In the genomic region with DNA sequence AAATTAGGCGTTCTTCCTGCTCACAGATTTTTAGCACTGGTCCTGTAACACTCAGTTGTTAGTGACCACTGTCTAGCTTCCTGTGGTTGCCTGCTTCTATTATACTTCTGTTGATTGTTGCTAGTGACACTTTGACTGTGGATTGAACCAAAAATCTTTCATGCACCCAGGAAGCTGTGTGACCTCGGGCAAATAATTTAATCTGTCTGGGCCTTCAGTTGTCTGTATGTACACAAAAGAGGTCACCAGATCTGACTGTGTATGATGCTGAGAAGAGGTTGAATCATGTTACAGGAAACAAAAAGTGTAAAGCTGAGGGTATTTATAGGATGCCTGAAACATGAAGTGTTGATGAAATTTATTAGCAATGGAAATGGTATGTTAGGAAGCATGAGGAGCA, we compare ENCODE assay signal across 12 cellular contexts. TPM values are rescaled to one million over a fixed set of nuclear protein-coding genes. Genes with fewer than 3 reads are reported as not detected.
DNase-seq lines count a peak whose midpoint lies in the region; ATAC-seq, FAIRE-seq and TF ChIP-seq lines count a peak whose summit lies in the region.
"Had no signal": no experiment of that assay in that cellular context is flagged by ENCODE, and none has a peak within 500 bp of the region (broad histone marks: within the 10 kb centered on the region; RNA-seq: fewer than 3 reads in every experiment).

No MANE protein-coding gene starts in this region.

- H3K4me1 Mint-ChIP-seq in CD4-positive, alpha-beta T cell (ENCODE audit: low read depth): peaks cover 92% of the 10 kb centered on the region
- H3K4me1 Mint-ChIP-seq in osteocyte (ENCODE audit: unreplicated experiment): peaks cover 8% of the 10 kb centered on the region

- 27% methylated on average over 2 of the region's 2 CpGs; no CpG with 5 or more reads in 1 of the 2 experiments for WGBS in IMR-90 (ENCODE audit: extremely low coverage in 2 of 2, insufficient read length in 1 of 2), 2 experiments
- 61 to 69% methylated on average over 2 of the region's 2 CpGs for WGBS in pancreas, 2 donors

- H3K9ac ChIP-seq in IMR-90 (ENCODE audit: low read depth, low read length): no peak overlapping the region
- H3K9ac ChIP-seq: BLaER1 treated with 17β-estradiol and CSF1 and Interleukin-3, amounts not matched to agents 10 nM and 100 nM; parathyroid adenoma had no signal

- no peaks in the 10 kb centered on the region for H3K27me3 ChIP-seq in CD4-positive, alpha-beta T cell (ENCODE audit: control insufficient read depth, insufficient read depth, low read length)
- H3K27me3 ChIP-seq in IMR-90 (ENCODE audit: control insufficient read depth, insufficient read depth, low read length) (peaks cover 4% of the 10 kb centered on the region), PC-9 (ENCODE audit: insufficient read depth, low read depth) (no peaks in the 10 kb centered on the region), pancreas (no peaks in the 10 kb centered on the region)
- H3K27me3 ChIP-seq: BLaER1 treated with 17β-estradiol and CSF1 and Interleukin-3, amounts not matched to agents 10 nM and 100 nM had no signal

- peak; percentile 38 for ATAC-seq in CD4-positive, alpha-beta T cell (ENCODE audit: poor library complexity)
- ATAC-seq in IMR-90 (ENCODE audit: low read depth) (peak; percentile 42), pancreas (no peak)

- no peaks in the 10 kb centered on the region for H3K79me1 ChIP-seq in IMR-90 (ENCODE audit: low read depth in 1 of 2, low read length in 2 of 2)

- no peak overlapping the region for H3K14ac ChIP-seq in IMR-90 (replicated peaks; ENCODE audit: low read depth, low read length)

- H2BK20ac ChIP-seq in IMR-90 (ENCODE audit: low read depth, low read length): no peak overlapping the region

- FAIRE-seq in GM19239 (lab: Jason Lieb, UNC): peak; percentile 73
- no peak for FAIRE-seq in pancreas (lab: Jason Lieb, UNC)
- FAIRE-seq: RCC 7860 had no signal

- H3K27me3 Mint-ChIP-seq in CD4-positive, alpha-beta T cell: no peaks in the 10 kb centered on the region
- no peaks in the 10 kb centered on the region for H3K27me3 Mint-ChIP-seq in osteocyte (ENCODE audit: unreplicated experiment)

- no peaks in the 10 kb centered on the region for H3K9me3 ChIP-seq in CD4-positive, alpha-beta T cell (ENCODE audit: control insufficient read depth, low read length)
- H3K9me3 ChIP-seq in IMR-90 (ENCODE audit: control insufficient read depth, insufficient read depth, low read length) (no peaks in the 10 kb centered on the region), PC-9 (ENCODE audit: insufficient read depth, low read depth) (no peaks in the 10 kb centered on the region), pancreas (no peaks in the 10 kb centered on the region)

- peak overlapping the region; percentile 29 for H3K27ac ChIP-seq in CD4-positive, alpha-beta T cell (ENCODE audit: low read depth, low read length)
- H3K27ac ChIP-seq in IMR-90 (ENCODE audit: insufficient read depth, low read length) (no peak overlapping the region), PC-9 (no peak overlapping the region), pancreas (no peak overlapping the region)
- H3K27ac ChIP-seq: BLaER1 treated with 17β-estradiol and CSF1 and Interleukin-3, amounts not matched to agents 10 nM and 100 nM; parathyroid adenoma had no signal

- H2AFZ ChIP-seq in IMR-90 (replicated peaks; ENCODE audit: low read length, poor library complexity) (no peak overlapping the region), PC-9 (no peak overlapping the region)
- H2AFZ ChIP-seq: parathyroid adenoma had no signal

- no peak overlapping the region for H2AK5ac ChIP-seq in IMR-90 (ENCODE audit: low read depth, low read length)

- H3K4me1 ChIP-seq in IMR-90 (ENCODE audit: control insufficient read depth, insufficient read depth, low read length) (peaks cover 2% of the 10 kb centered on the region; the same call in 1 of the 2 replicates), PC-9 (replicated peaks; ENCODE audit: insufficient read depth) (no peaks in the 10 kb centered on the region), pancreas (no peaks in the 10 kb centered on the region)
- H3K4me1 ChIP-seq: parathyroid adenoma had no signal

- no peak overlapping the region for H4K91ac ChIP-seq in IMR-90 (ENCODE audit: insufficient read depth, low read depth, low read length)

- TF ChIP-seq RAD21 in IMR-90 (IDR thresholded peaks at IDR 0.05; ENCODE audit: low read length): no peak

- no peak overlapping the region for H2BK5ac ChIP-seq in IMR-90 (ENCODE audit: low read depth, low read length, poor library complexity, severe bottlenecking)

- H3K27ac Mint-ChIP-seq in CD4-positive, alpha-beta T cell: peak overlapping the region; percentile 84
- no peak overlapping the region for H3K27ac Mint-ChIP-seq in osteocyte (ENCODE audit: unreplicated experiment)
- H3K27ac Mint-ChIP-seq: dendritic cell treated with granulocyte-macrophage colony-stimulating factor and Interleukin-4, amounts not matched to agents 40 ng/mL and 50 ng/mL, for 4 days had no signal

- no peak for TF ChIP-seq CTCF in CD4-positive, alpha-beta T cell (IDR thresholded peaks at IDR 0.05)
- TF ChIP-seq CTCF in IMR-90 (conservative IDR thresholded peaks at IDR 0.05; ENCODE audit: low read depth, low read length) (no peak), choroid plexus epithelial cell (conservative IDR thresholded peaks at IDR 0.05; ENCODE audit: low read depth, low read length) (no peak), osteocyte (IDR thresholded peaks at IDR 0.05) (no peak), PC-9 (conservative IDR thresholded peaks at IDR 0.05) (no peak), pancreas (IDR thresholded peaks at IDR 0.05) (no peak)

- BruUV-seq in IMR-90 (replicated peaks; lab: Mats Ljungman, UMichigan): no TSS peak
- no TSS peak for BruUV-seq in PC-9 (replicated peaks; lab: Mats Ljungman, UMichigan)

- H2BK15ac ChIP-seq in IMR-90 (ENCODE audit: low read depth, low read length): no peak overlapping the region

- TF ChIP-seq POLR2A in IMR-90 (IDR thresholded peaks at IDR 0.05; ENCODE audit: low read depth, low read length): no peak

- H3K23ac ChIP-seq in IMR-90 (ENCODE audit: low read depth, low read length): no peak overlapping the region

- POLR2A ChIA-PET in CD4-positive, alpha-beta T cell (lab: Charles Lee): interaction anchor here (1.4 to 2.4 kb wide), 4 partner anchors 8 to 15 kb away, joined by 5 to 21 read pairs (median 10); partner anchors contain the start of gene ICOS
- POLR2A ChIA-PET in IMR-90 (lab: Charles Lee; ENCODE audit: unreplicated experiment) (no interaction called here), PC-9 (lab: Charles Lee; ENCODE audit: unreplicated experiment) (no interaction called here)

- no peaks in the 10 kb centered on the region for H3K79me2 ChIP-seq in PC-9 (ENCODE audit: low read depth)
- H3K79me2 ChIP-seq: parathyroid adenoma had no signal

- H4K20me1 ChIP-seq in IMR-90 (ENCODE audit: insufficient read depth, low read length) (no peaks in the 10 kb centered on the region), PC-9 (ENCODE audit: insufficient read depth) (no peaks in the 10 kb centered on the region)
- H4K20me1 ChIP-seq: BLaER1 treated with 17β-estradiol and CSF1 and Interleukin-3, amounts not matched to agents 10 nM and 100 nM had no signal

- H3K4me3 Mint-ChIP-seq in CD4-positive, alpha-beta T cell: peak overlapping the region; percentile 81
- H3K4me3 Mint-ChIP-seq in osteocyte (ENCODE audit: unreplicated experiment): no peak overlapping the region
- H3K4me3 Mint-ChIP-seq: dendritic cell treated with granulocyte-macrophage colony-stimulating factor and Interleukin-4, amounts not matched to agents 40 ng/mL and 50 ng/mL, for 4 days had no signal

- H3K36me3 ChIP-seq in IMR-90 (ENCODE audit: control insufficient read depth, insufficient read depth, low read length) (no peaks in the 10 kb centered on the region), PC-9 (ENCODE audit: low read depth) (no peaks in the 10 kb centered on the region), pancreas (no peaks in the 10 kb centered on the region)
- H3K36me3 ChIP-seq: BLaER1 treated with 17β-estradiol and CSF1 and Interleukin-3, amounts not matched to agents 10 nM and 100 nM had no signal

- no peak overlapping the region for H3K4ac ChIP-seq in IMR-90 (ENCODE audit: low read depth, low read length)

- CTCF ChIA-PET in CD4-positive, alpha-beta T cell (lab: Charles Lee): interaction anchor here (1.2 to 1.6 kb wide), 3 partner anchors 12 to 102 kb away, joined by 3 to 4 read pairs (median 3); partner anchors contain the start of gene ICOS
- CTCF ChIA-PET in IMR-90 (lab: Yijun Ruan, JAX) (no interaction called here), PC-9 (lab: Charles Lee) (no interaction called here)

- H3K4me2 ChIP-seq in IMR-90 (ENCODE audit: low read depth, low read length) (no peak overlapping the region), PC-9 (no peak overlapping the region)

- H3F3A ChIP-seq in PC-9 (ENCODE audit: insufficient read depth, low read depth): no peaks in the 10 kb centered on the region

- H3K9me3 Mint-ChIP-seq in CD4-positive, alpha-beta T cell: no peaks in the 10 kb centered on the region
- peaks cover 2% of the 10 kb centered on the region for H3K9me3 Mint-ChIP-seq in osteocyte (ENCODE audit: unreplicated experiment)
- H3K9me3 Mint-ChIP-seq: dendritic cell treated with granulocyte-macrophage colony-stimulating factor and Interleukin-4, amounts not matched to agents 40 ng/mL and 50 ng/mL, for 4 days had no signal

- no peak for DNase-seq in CD4-positive, alpha-beta T cell
- no peak for DNase-seq in GM19239 (ENCODE audit: insufficient read length, low spot score)
- peak; percentile 35 for DNase-seq in IMR-90
- peak; percentile 54 for DNase-seq in choroid plexus epithelial cell (ENCODE audit: low read depth)
- no peak for DNase-seq in NCI-H2081 treated with DMSO at 0.1 percent for 48 hours (lab: John Stamatoyannopoulos, UW)
- DNase-seq in osteocyte (ENCODE audit: extremely low spot score, unreplicated experiment): no peak
- no peak for DNase-seq in PC-9
- DNase-seq in pancreas: no peak

- no peak overlapping the region; the same call in 1 of the 2 replicates for H3K18ac ChIP-seq in IMR-90 (ENCODE audit: low read depth, low read length)

- dilution Hi-C loops in IMR-90 (cut with HindIII; ENCODE audit: low sequenced_read_pairs, unreplicated experiment): no loop called here

- peaks cover 72% of the 10 kb centered on the region for H3K36me3 Mint-ChIP-seq in CD4-positive, alpha-beta T cell (ENCODE audit: low read depth)
- H3K36me3 Mint-ChIP-seq in osteocyte (ENCODE audit: unreplicated experiment): no peaks in the 10 kb centered on the region

- no peak overlapping the region for H3K56ac ChIP-seq in IMR-90 (ENCODE audit: extremely low read depth, insufficient read depth, low read length)

- intact Hi-C loops in CD4-positive, alpha-beta T cell (cut with DNase I, micrococcal nuclease): loop anchor here in 1 of 2 experiments (1.0 kb wide), 1 partner anchor 9 kb away; no protein-coding TSS in a partner anchor
- intact Hi-C loops in IMR-90 (cut with micrococcal nuclease) (no loop called here), PC-9 (cut with micrococcal nuclease; ENCODE audit: unreplicated experiment) (no loop called here), pancreas (cut with DNase I) (no loop called here)

- H4K5ac ChIP-seq in IMR-90 (ENCODE audit: low read depth, low read length): no peak overlapping the region

- H2AK9ac ChIP-seq in IMR-90 (replicated peaks; ENCODE audit: low read depth, low read length, poor library complexity): no peak overlapping the region

- in situ Hi-C loops in IMR-90 (cut with MboI; ENCODE audit: low sequenced_read_pairs): no loop called here

- no peak overlapping the region for H2BK120ac ChIP-seq in IMR-90 (ENCODE audit: low read depth, low read length)

- no peaks in the 10 kb centered on the region for H3K9me2 ChIP-seq in PC-9 (ENCODE audit: insufficient read depth)

- H4K8ac ChIP-seq in IMR-90 (ENCODE audit: low read depth in 2 of 2, low read length in 2 of 2): no peak overlapping the region

- no peak overlapping the region for H3K4me3 ChIP-seq in IMR-90 (ENCODE audit: insufficient read depth, low read depth, low read length)
- no peak overlapping the region for H3K4me3 ChIP-seq in choroid plexus epithelial cell (ENCODE audit: low read depth, low read length)
- no peak overlapping the region for H3K4me3 ChIP-seq in PC-9
- H3K4me3 ChIP-seq in pancreas: no peak overlapping the region
- H3K4me3 ChIP-seq: BLaER1 treated with 17β-estradiol and CSF1 and Interleukin-3, amounts not matched to agents 10 nM and 100 nM had no signal

- no peaks in the 10 kb centered on the region for H3K9me1 ChIP-seq in IMR-90 (ENCODE audit: insufficient read depth, low read length)

RNA-seq across cellular contexts. Expression of gene ICOS, which starts 12.7 kb away (rescaled TPM):
- 10 to 100 TPM; 93.3 to 98.1 TPM for total RNA-seq in CD4-positive, alpha-beta T cell
- total RNA-seq in IMR-90 (2012; rRNA removed): not detected in 2 replicates
- not detected in 2 replicates for polyA plus RNA-seq in IMR-90 (2012; rRNA removed)
- polyA plus RNA-seq in IMR-90 (2012; cell fraction: cytosol; rRNA removed): not detected in 2 replicates
- polyA plus RNA-seq in IMR-90 (2012; cell fraction: nucleus; rRNA removed; ENCODE audit: low replicate concordance): not detected in 2 replicates
- not detected in 2 replicates for total RNA-seq in osteocyte
- not detected in 2 replicates for total RNA-seq in PC-9 (2021)
- total RNA-seq in pancreas: under 1 TPM in 3 of 6 donors, not detected in 3; 0.06 to 0.25 (median 0.14) TPM
- not detected for polyA plus RNA-seq in pancreas

Comparison
In these comparisons a context has a peak if more than half of its experiments do, and no peak if none do; other contexts are left out.
1. ATAC-seq: peak in CD4-positive, alpha-beta T cell (single experiment) and IMR-90 (single experiment); none in pancreas (0 of 4).
2. DNase-seq: peak in IMR-90 (single experiment) and choroid plexus epithelial cell (single experiment); none in CD4-positive, alpha-beta T cell (0 of 10), GM19239 (single experiment), NCI-H2081 treated with DMSO at 0.1 percent for 48 hours (single experiment), osteocyte (single experiment), PC-9 (0 of 2) and pancreas (0 of 6).
3. RNA of gene ICOS, which starts 12.7 kb away (total RNA-seq): 93.3 to 98.1 TPM in CD4-positive, alpha-beta T cell; 0.06 to 0.25 TPM in pancreas, not detected in IMR-90, not detected in osteocyte and not detected in PC-9; every median in the first group is over 10 times any median in the second.